Comparison of ENCODE assay signal across 8 cellular contexts in genomic region chr20:32206383-32207210, GRCh38. TPM values are rescaled to one million over a fixed set of nuclear protein-coding genes. Genes with fewer than 3 reads are reported as not detected.
DNase-seq lines count a peak whose midpoint lies in the region; ATAC-seq and TF ChIP-seq lines count a peak whose summit lies in the region.

No MANE protein-coding gene starts in this region.

- ATAC-seq in esophagus mucosa (no peak), GM19324 (IDR thresholded peaks at IDR 0.05; ENCODE audit: low FRiP score, unreplicated experiment) (no peak)

- H3K27me3 ChIP-seq in adipocyte (replicated peaks; ENCODE audit: control insufficient read depth, insufficient read depth, low read length) = no peaks in the 10 kb centered on the region
- no peaks in the 10 kb centered on the region for H3K27me3 ChIP-seq in kidney epithelial cell (ENCODE audit: control insufficient read depth, insufficient read depth, low read length)
- H3K27me3 ChIP-seq in suprapubic skin = no peaks in the 10 kb centered on the region

- H3K4me1 ChIP-seq in adipocyte (ENCODE audit: control insufficient read depth, insufficient read depth, low read length) (peaks cover 59% of the 10 kb centered on the region), suprapubic skin (peaks cover 77% of the 10 kb centered on the region)

- 23% methylated on average over 10 of the region's 10 CpGs for WGBS in suprapubic skin

- H3K9ac ChIP-seq in adipocyte (ENCODE audit: low read length) = peak overlapping the region; percentile 99

- no peak for TF ChIP-seq POLR2A in suprapubic skin (IDR thresholded peaks at IDR 0.05)

- peak; percentile 66 for DNase-seq in activated CD8-positive, alpha-beta memory T cell treated with anti-CD3 and anti-CD28 coated beads, Interleukin-2, amount 50 U/mL, for 48 hours
- no peak for DNase-seq in activated CD8-positive, alpha-beta memory T cell treated with anti-CD3 and anti-CD28 coated beads for 24 hours
- DNase-seq in adipocyte (ENCODE audit: low read depth) (peak; percentile 30), kidney epithelial cell (ENCODE audit: low read depth) (no peak), suprapubic skin (ENCODE audit: low spot score in 2 of 2) (no peak), NCI-H446 treated with DMSO at 0.1 percent for 48 hours (lab: John Stamatoyannopoulos, UW) (no peak)

- peak overlapping the region; percentile 98 for H3K4me3 ChIP-seq in adipocyte (ENCODE audit: low read length)
- H3K4me3 ChIP-seq in kidney epithelial cell (ENCODE audit: low read depth, low read length) = peak overlapping the region; percentile 100
- H3K4me3 ChIP-seq in suprapubic skin = peak overlapping the region; percentile 95

- H3K9me3 ChIP-seq in adipocyte (ENCODE audit: control insufficient read depth, low read length) = no peaks in the 10 kb centered on the region
- H3K9me3 ChIP-seq in suprapubic skin = no peaks in the 10 kb centered on the region

- H3K27ac ChIP-seq in suprapubic skin = peak overlapping the region; percentile 95

- no peak for TF ChIP-seq CTCF in kidney epithelial cell (IDR thresholded peaks at IDR 0.05; ENCODE audit: insufficient read depth, low read length, poor library complexity, severe bottlenecking)
- no peak for TF ChIP-seq CTCF in suprapubic skin (IDR thresholded peaks at IDR 0.05)

- no peak for TF ChIP-seq EP300 in suprapubic skin (IDR thresholded peaks at IDR 0.05)

- peaks cover 15% of the 10 kb centered on the region for H3K36me3 ChIP-seq in adipocyte (ENCODE audit: control insufficient read depth, insufficient read depth, low read length, severe bottlenecking)
- H3K36me3 ChIP-seq in kidney epithelial cell (ENCODE audit: control insufficient read depth, insufficient read depth, low read length) = peaks cover 2% of the 10 kb centered on the region
- H3K36me3 ChIP-seq in suprapubic skin = peaks cover 7% of the 10 kb centered on the region

RNA-seq across cellular contexts. Expression of gene PLAGL2, which starts 0.9 kb away (rescaled TPM):
- total RNA-seq in kidney epithelial cell (13.5 and 16.6 TPM in 2 replicates), suprapubic skin (10 to 100 TPM; 13.0 to 28.8 (median 20.4) TPM), esophagus mucosa (11.0 TPM)

RNA-seq across cellular contexts. Expression of gene POFUT1, which starts 1.1 kb away (rescaled TPM):
- total RNA-seq in kidney epithelial cell (44.3 and 50.8 TPM in 2 replicates), suprapubic skin (10 to 100 TPM; 19.0 to 36.4 (median 24.1) TPM), esophagus mucosa (18.3 TPM)

Comparison
In these comparisons a context has a peak if more than half of its experiments do, and no peak if none do; other contexts are left out.
1. DNase-seq: peak in activated CD8-positive, alpha-beta memory T cell treated with anti-CD3 and anti-CD28 coated beads, Interleukin-2, amount 50 U/mL, for 48 hours (single experiment) and adipocyte (single experiment); none in activated CD8-positive, alpha-beta memory T cell treated with anti-CD3 and anti-CD28 coated beads for 24 hours (single experiment), kidney epithelial cell (single experiment), suprapubic skin (0 of 2) and NCI-H446 treated with DMSO at 0.1 percent for 48 hours (single experiment).
2. Peak in every context shown above with its lines, with median percentiles within 50 percentile points of each other: H3K4me3 ChIP-seq.